ENCODE assay signal across 8 cellular contexts in genomic region chr1:6700853-6701436, GRCh38. TPM values are rescaled to one million over a fixed set of nuclear protein-coding genes. Genes with fewer than 3 reads are reported as not detected.
DNase-seq lines count a peak whose midpoint lies in the region; ATAC-seq and TF ChIP-seq lines count a peak whose summit lies in the region.

No MANE protein-coding gene starts in this region.

- peak overlapping the region; percentile 96 for H3K4me3 ChIP-seq in NB4 (ENCODE audit: low read depth, low read length)
- H3K4me3 ChIP-seq in dorsolateral prefrontal cortex = peak overlapping the region; percentile 67 to 100 (median 98)

- ATAC-seq in GM18499 (IDR thresholded peaks at IDR 0.05; ENCODE audit: insufficient read depth, unreplicated experiment) (peak; percentile 6), HG03521 (IDR thresholded peaks at IDR 0.05; ENCODE audit: unreplicated experiment) (no peak), HG03469 (IDR thresholded peaks at IDR 0.05; ENCODE audit: unreplicated experiment) (no peak)
- ATAC-seq in natural killer cell treated with Interleukin-12 subunit alpha and Interleukin-12 subunit beta and Interleukin-15 and Interleukin-18, amount 100 ng/mL, for 72 hours = no peak

- H3K9me3 Mint-ChIP-seq in natural killer cell treated with Interleukin-12 subunit alpha and Interleukin-12 subunit beta and Interleukin-15 and Interleukin-18, amount 100 ng/mL, for 72 hours = no peaks in the 10 kb centered on the region

- H3K4me1 Mint-ChIP-seq in natural killer cell treated with Interleukin-12 subunit alpha and Interleukin-12 subunit beta and Interleukin-15 and Interleukin-18, amount 100 ng/mL, for 72 hours (ENCODE audit: low read depth in 2 of 2) = peaks cover 23 to 32% of the 10 kb centered on the region in 2 donors

- peak overlapping the region; percentile 92 for H3K4me3 Mint-ChIP-seq in natural killer cell treated with Interleukin-12 subunit alpha and Interleukin-12 subunit beta and Interleukin-15 and Interleukin-18, amount 100 ng/mL, for 72 hours

- no peaks in the 10 kb centered on the region for H3K27me3 ChIP-seq in dorsolateral prefrontal cortex

- DNase-seq in NB4 (ENCODE audit: low read depth) = no peak
- DNase-seq in dorsolateral prefrontal cortex = no peak
- no peak for DNase-seq in natural killer cell treated with Interleukin-12 subunit alpha and Interleukin-12 subunit beta and Interleukin-15 and Interleukin-18, amount 100 ng/mL, for 72 hours (ENCODE audit: low spot score)
- no peak for DNase-seq in epidermal melanocyte (ENCODE audit: insufficient read length, low spot score)
- no peak for DNase-seq in NCI-H1694 (lab: John Stamatoyannopoulos, UW)

- H3K27ac Mint-ChIP-seq in natural killer cell treated with Interleukin-12 subunit alpha and Interleukin-12 subunit beta and Interleukin-15 and Interleukin-18, amount 100 ng/mL, for 72 hours = peak overlapping the region; percentile 77 to 79

- intact Hi-C loops in dorsolateral prefrontal cortex (cut with DNase I) = loop anchor here (2.0 to 5.0 kb wide), 4 partner anchors 86 to 504 kb away; partner anchors contain the start of genes NOL9 (in 2 of the 2), CAMTA1 (in 1 of the 2), RPL22 (in 1 of the 2) and TAS1R1 (in 1 of the 2)

- H3K27ac ChIP-seq in dorsolateral prefrontal cortex = peak overlapping the region in 53 of 59 donors; percentile 41 to 92 (median 81)

- TF ChIP-seq POLR2A in NB4 (IDR thresholded peaks at IDR 0.05; ENCODE audit: extremely low read depth, insufficient read length) = no peak

- no peaks in the 10 kb centered on the region for H3K36me3 Mint-ChIP-seq in natural killer cell treated with Interleukin-12 subunit alpha and Interleukin-12 subunit beta and Interleukin-15 and Interleukin-18, amount 100 ng/mL, for 72 hours

- TF ChIP-seq CTCF in NB4 (IDR thresholded peaks at IDR 0.05; ENCODE audit: low read depth, low read length) (no peak), dorsolateral prefrontal cortex (IDR thresholded peaks at IDR 0.05 in 54 of 56, conservative IDR thresholded peaks at IDR 0.05 in 2 of 56; ENCODE audit: low read depth in 1 of 56, partially characterized antibody in 56 of 56) (no peak)

- H3K27me3 Mint-ChIP-seq in natural killer cell treated with Interleukin-12 subunit alpha and Interleukin-12 subunit beta and Interleukin-15 and Interleukin-18, amount 100 ng/mL, for 72 hours = no peaks in the 10 kb centered on the region

RNA-seq across cellular contexts. Expression of gene DNAJC11, which starts 0.7 kb away (rescaled TPM):
- total RNA-seq in dorsolateral prefrontal cortex = 10 to 100 TPM; 42.4 to 78.3 (median 59.8) TPM
- 10 to 100 TPM; 60.7 to 96.8 TPM for total RNA-seq in natural killer cell treated with Interleukin-12 subunit alpha and Interleukin-12 subunit beta and Interleukin-15 and Interleukin-18, amount 100 ng/mL, for 72 hours
